In genomic region chr3:170740726-170741591, GRCh38 we compare ENCODE assay signal across 1 cellular context.
TF ChIP-seq lines count a peak whose summit lies in the region.

No MANE protein-coding gene starts in this region.

TF ChIP-seq in H1, 55 proteins besides CTCF, POLR2A, EP300 and RAD21 (continued from another document):
- TF ChIP-seq, protein P1, sequence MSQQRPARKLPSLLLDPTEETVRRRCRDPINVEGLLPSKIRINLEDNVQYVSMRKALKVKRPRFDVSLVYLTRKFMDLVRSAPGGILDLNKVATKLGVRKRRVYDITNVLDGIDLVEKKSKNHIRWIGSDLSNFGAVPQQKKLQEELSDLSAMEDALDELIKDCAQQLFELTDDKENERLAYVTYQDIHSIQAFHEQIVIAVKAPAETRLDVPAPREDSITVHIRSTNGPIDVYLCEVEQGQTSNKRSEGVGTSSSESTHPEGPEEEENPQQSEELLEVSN (IDR thresholded peaks at IDR 0.05), result no peak
- no peak for TF ChIP-seq CHD2 (IDR thresholded peaks at IDR 0.05; ENCODE audit: low read length)
- no peak for TF ChIP-seq GABPA (IDR thresholded peaks at IDR 0.05; ENCODE audit: borderline replicate concordance, insufficient read depth, low read length)
- TF ChIP-seq POLR2AphosphoS5 (IDR thresholded peaks at IDR 0.05; ENCODE audit: low read depth, low read length), result no peak
